In genomic region chr3:139202226-139202958, GRCh38 we compare ENCODE assay signal across 9 cellular contexts.
DNase-seq lines count a peak whose midpoint lies in the region; ATAC-seq, FAIRE-seq and TF ChIP-seq lines count a peak whose summit lies in the region.
"Had no signal": no experiment of that assay in that cellular context is flagged by ENCODE, and none has a peak within 500 bp of the region (broad histone marks: within the 10 kb centered on the region; RNA-seq: fewer than 3 reads in every experiment).

No MANE protein-coding gene starts in this region.

- H3K27me3 ChIP-seq in esophagus squamous epithelium: no peaks in the 10 kb centered on the region

- FAIRE-seq in A549 (lab: Jason Lieb, UNC): no peak
- peak; percentile 59 for FAIRE-seq in GM18507 (lab: Jason Lieb, UNC)

- TF ChIP-seq POLR2A in A549 (IDR thresholded peaks at IDR 0.05; ENCODE audit: low read length): no peak
- no peak for TF ChIP-seq POLR2A in esophagus squamous epithelium (IDR thresholded peaks at IDR 0.05)

- H3K9me3 Mint-ChIP-seq in chondrocyte (ENCODE audit: low read depth): no peaks in the 10 kb centered on the region
- peaks cover 0 to 2% (median 0%) of the 10 kb centered on the region in 9 donors for H3K9me3 Mint-ChIP-seq in naive thymus-derived CD8-positive, alpha-beta T cell
- H3K9me3 Mint-ChIP-seq: neural crest cell had no signal

- TF ChIP-seq EP300 in A549 (IDR thresholded peaks at IDR 0.05): no peak

- H3K4me2 ChIP-seq in A549: no peak overlapping the region

- WGBS in A549 (ENCODE audit: missing lambda C conversion rate): no CpG with 5 or more reads among the region's 5 CpGs
- 64 to 67% methylated on average over 2 to 4 of the region's 5 CpGs for WGBS in esophagus squamous epithelium, 2 donors

- H3K27me3 Mint-ChIP-seq in chondrocyte (ENCODE audit: low read depth): peaks cover 11% of the 10 kb centered on the region
- peaks cover 4 to 27% (median 8%) of the 10 kb centered on the region in 5 donors for H3K27me3 Mint-ChIP-seq in naive thymus-derived CD8-positive, alpha-beta T cell

- no peaks in the 10 kb centered on the region for H3K9me3 ChIP-seq in A549
- H3K9me3 ChIP-seq in esophagus squamous epithelium: no peaks in the 10 kb centered on the region

- H3K27ac ChIP-seq in A549 (no peak overlapping the region), esophagus squamous epithelium (no peak overlapping the region)

- DNase-seq in A549 (ENCODE audit: low read depth in 1 of 2, low spot score in 1 of 2) (peak in 1 of 2 experiments; percentile 35), GM18507 (ENCODE audit: extremely low spot score, insufficient read length, low read depth) (peak; percentile 9), LNCaP clone FGC (ENCODE audit: low read depth) (peak; percentile 48), chondrocyte (ENCODE audit: low spot score) (no peak), posterior cingulate gyrus (peak in 7 of 10 donors; percentile 28 to 89 (median 63)), esophagus squamous epithelium (lab: John Stamatoyannopoulos, UW) (no peak)
- DNase-seq in naive thymus-derived CD8-positive, alpha-beta T cell: no peak
- no peak for DNase-seq in activated CD8-positive, alpha-beta memory T cell treated with anti-CD3 and anti-CD28 coated beads for 24 hours

- H3K4me3 ChIP-seq in A549 (no peak overlapping the region), LNCaP clone FGC (ENCODE audit: low read depth, low read length) (no peak overlapping the region), esophagus squamous epithelium (no peak overlapping the region)

- H3K36me3 Mint-ChIP-seq in chondrocyte (ENCODE audit: low read depth): no peaks in the 10 kb centered on the region
- H3K36me3 Mint-ChIP-seq in naive thymus-derived CD8-positive, alpha-beta T cell: no peaks in the 10 kb centered on the region

- POLR2A ChIA-PET in A549 (lab: Yijun Ruan, JAX): no interaction called here
- POLR2A ChIA-PET in naive thymus-derived CD8-positive, alpha-beta T cell (lab: Charles Lee): no interaction called here

- H3K36me3 ChIP-seq in esophagus squamous epithelium: no peaks in the 10 kb centered on the region

- peaks cover 4% of the 10 kb centered on the region for H3K4me1 Mint-ChIP-seq in chondrocyte (ENCODE audit: low read depth)
- peaks cover 0 to 2% (median 0%) of the 10 kb centered on the region in 4 donors for H3K4me1 Mint-ChIP-seq in naive thymus-derived CD8-positive, alpha-beta T cell
- H3K4me1 Mint-ChIP-seq: neural crest cell had no signal

- no peak for TF ChIP-seq CTCF in A549 (IDR thresholded peaks at IDR 0.05)
- TF ChIP-seq CTCF in LNCaP clone FGC (IDR thresholded peaks at IDR 0.05; ENCODE audit: control insufficient read depth, extremely low read depth, insufficient read depth): peak; percentile 71
- peak; percentile 20 for TF ChIP-seq CTCF in chondrocyte (IDR thresholded peaks at IDR 0.05)
- no peak for TF ChIP-seq CTCF in esophagus squamous epithelium (IDR thresholded peaks at IDR 0.05)

- CTCF ChIA-PET in A549 (lab: Yijun Ruan, JAX): interaction anchor here (0.9 kb wide), 1 partner anchor 266 kb away, joined by 3 read pairs; no protein-coding TSS in a partner anchor

- H3K4me1 ChIP-seq in A549 (no peaks in the 10 kb centered on the region), esophagus squamous epithelium (peaks cover 0 to 5% (median 0%) of the 10 kb centered on the region in 3 donors)

- H3K27ac Mint-ChIP-seq in chondrocyte (ENCODE audit: unreplicated experiment): no peak overlapping the region
- H3K27ac Mint-ChIP-seq in naive thymus-derived CD8-positive, alpha-beta T cell: no peak overlapping the region

- intact Hi-C loops in posterior cingulate gyrus (cut with DNase I): loop anchor here (5.0 kb wide), 1 partner anchor 90 kb away; no protein-coding TSS in a partner anchor
- intact Hi-C loops in esophagus squamous epithelium (cut with DNase I): no loop called here

- H3K4me3 Mint-ChIP-seq in chondrocyte (ENCODE audit: unreplicated experiment): no peak overlapping the region
- H3K4me3 Mint-ChIP-seq in naive thymus-derived CD8-positive, alpha-beta T cell: no peak overlapping the region
- H3K4me3 Mint-ChIP-seq: neural crest cell had no signal

- peak; percentile 29 to 41; a peak in 1 of 5 replicates for TF ChIP-seq RAD21 in A549 (conservative IDR thresholded peaks at IDR 0.05 in 1 of 2, IDR thresholded peaks at IDR 0.05 in 1 of 2)

- peak; percentile 66 to 67; a peak in 4 of 6 replicates for ATAC-seq in A549
- no peak for ATAC-seq in naive thymus-derived CD8-positive, alpha-beta T cell

TF ChIP-seq in A549, 52 proteins besides CTCF, POLR2A, EP300 and RAD21:
- TF ChIP-seq SMC3 (IDR thresholded peaks at IDR 0.05) (0 out of 3 replicates have a peak, but pooled peaks have one; percentile 26), NPAS2 (CRISPR knock-in tag; IDR thresholded peaks at IDR 0.05; ENCODE audit: borderline replicate concordance) (no peak), POLR2AphosphoS2 (conservative IDR thresholded peaks at IDR 0.05; ENCODE audit: low read length) (no peak)

Comparison
In these comparisons a context has a peak if more than half of its experiments do, and no peak if none do; other contexts are left out.
1. ATAC-seq: peak in A549 (2 of 2); none in naive thymus-derived CD8-positive, alpha-beta T cell (0 of 2).
2. DNase-seq: peak in GM18507 (single experiment), LNCaP clone FGC (single experiment) and posterior cingulate gyrus (7 of 10); none in chondrocyte (single experiment), esophagus squamous epithelium (single experiment), naive thymus-derived CD8-positive, alpha-beta T cell (0 of 10) and activated CD8-positive, alpha-beta memory T cell treated with anti-CD3 and anti-CD28 coated beads for 24 hours (single experiment).
3. CTCF ChIP-seq: peak in LNCaP clone FGC (single experiment) and chondrocyte (single experiment); none in A549 (single experiment) and esophagus squamous epithelium (0 of 6).